ENCODE assay signal across 11 cellular contexts in genomic region chr11:67441731-67442401, GRCh38. TPM values are rescaled to one million over a fixed set of nuclear protein-coding genes. Genes with fewer than 3 reads are reported as not detected.
DNase-seq lines count a peak whose midpoint lies in the region; ATAC-seq and TF ChIP-seq lines count a peak whose summit lies in the region.
"Had no signal": no experiment of that assay in that cellular context is flagged by ENCODE, and none has a peak within 500 bp of the region (broad histone marks: within the 10 kb centered on the region; RNA-seq: fewer than 3 reads in every experiment).

No MANE protein-coding gene starts in this region.

- no peaks in the 10 kb centered on the region for H3K27me3 ChIP-seq in suprapubic skin
- H3K27me3 ChIP-seq: heart right ventricle had no signal

- H3K9me3 ChIP-seq in suprapubic skin, result no peaks in the 10 kb centered on the region
- H3K9me3 ChIP-seq: heart right ventricle had no signal

- H3K4me3 ChIP-seq in foreskin fibroblast (ENCODE audit: low read depth in 1 of 2, low read length in 2 of 2), result peak overlapping the region; percentile 85 to 87
- peak overlapping the region; percentile 91 for H3K4me3 ChIP-seq in suprapubic skin

- POLR2A ChIA-PET in activated CD4-positive, alpha-beta memory T cell treated with anti-CD3 and anti-CD28 coated beads for 36 hours (lab: Charles Lee), result no interaction called here

- no peaks in the 10 kb centered on the region for H3K27me3 Mint-ChIP-seq in activated CD8-positive, alpha-beta memory T cell treated with anti-CD3 and anti-CD28 coated beads, Interleukin-2, amount 10 ng/mL, durations not matched to agents 7 days and 5 days
- H3K27me3 Mint-ChIP-seq in activated CD4-positive, alpha-beta memory T cell treated with anti-CD3 and anti-CD28 coated beads for 36 hours, result no peaks in the 10 kb centered on the region

- DNase-seq in activated CD8-positive, alpha-beta memory T cell treated with anti-CD3 and anti-CD28 coated beads, Interleukin-2, amount 10 ng/mL, durations not matched to agents 7 days and 5 days, result no peak
- DNase-seq in activated CD8-positive, alpha-beta memory T cell treated with anti-CD3 and anti-CD28 coated beads, Interleukin-2, amount 50 U/mL, for 4 hours, result no peak
- DNase-seq in activated CD4-positive, alpha-beta memory T cell treated with anti-CD3 and anti-CD28 coated beads for 36 hours, result no peak
- DNase-seq in foreskin fibroblast, result no peak
- DNase-seq in suprapubic skin (ENCODE audit: low spot score in 2 of 2), result no peak
- DNase-seq in NCI-H128 (lab: John Stamatoyannopoulos, UW; ENCODE audit: unreplicated experiment), result no peak
- DNase-seq: activated effector memory CD4-positive, alpha-beta T cell treated with Interleukin-2 at 50 U/mL for 16 hours; AML-193; heart right ventricle had no signal

- H3K4me1 ChIP-seq in suprapubic skin, result peaks cover 51% of the 10 kb centered on the region

- TF ChIP-seq POLR2A in suprapubic skin (IDR thresholded peaks at IDR 0.05), result no peak

- H3K36me3 Mint-ChIP-seq in activated CD8-positive, alpha-beta memory T cell treated with anti-CD3 and anti-CD28 coated beads, Interleukin-2, amount 10 ng/mL, durations not matched to agents 7 days and 5 days, result peaks cover 6% of the 10 kb centered on the region
- peaks cover 26% of the 10 kb centered on the region for H3K36me3 Mint-ChIP-seq in activated CD4-positive, alpha-beta memory T cell treated with anti-CD3 and anti-CD28 coated beads for 36 hours

- no peak for TF ChIP-seq CTCF in foreskin fibroblast (IDR thresholded peaks at IDR 0.05; ENCODE audit: low read depth, low read length)
- no peak for TF ChIP-seq CTCF in suprapubic skin (IDR thresholded peaks at IDR 0.05)

- WGBS in suprapubic skin, result 84% methylated on average over 11 of the region's 29 CpGs

- H3K27ac ChIP-seq in suprapubic skin, result no peak overlapping the region

- CTCF ChIA-PET in activated CD8-positive, alpha-beta memory T cell treated with anti-CD3 and anti-CD28 coated beads, Interleukin-2, amount 10 ng/mL, durations not matched to agents 7 days and 5 days (lab: Charles Lee), result interaction anchor here (0.6 to 1.9 kb wide), 2 partner anchors 13 to 40 kb away, joined by 3 to 8 read pairs; partner anchors contain the start of gene PPP1CA
- CTCF ChIA-PET in activated CD4-positive, alpha-beta memory T cell treated with anti-CD3 and anti-CD28 coated beads for 36 hours (lab: Charles Lee), result no interaction called here

- intact Hi-C loops in activated CD4-positive, alpha-beta memory T cell treated with anti-CD3 and anti-CD28 coated beads for 36 hours (cut with micrococcal nuclease), result no loop called here

- TF ChIP-seq EP300 in suprapubic skin (IDR thresholded peaks at IDR 0.05), result no peak

- peaks cover 69% of the 10 kb centered on the region for H3K4me1 Mint-ChIP-seq in activated CD8-positive, alpha-beta memory T cell treated with anti-CD3 and anti-CD28 coated beads, Interleukin-2, amount 10 ng/mL, durations not matched to agents 7 days and 5 days
- peaks cover 60% of the 10 kb centered on the region for H3K4me1 Mint-ChIP-seq in activated CD4-positive, alpha-beta memory T cell treated with anti-CD3 and anti-CD28 coated beads for 36 hours (ENCODE audit: low read depth)

- no peaks in the 10 kb centered on the region for H3K9me3 Mint-ChIP-seq in activated CD8-positive, alpha-beta memory T cell treated with anti-CD3 and anti-CD28 coated beads, Interleukin-2, amount 10 ng/mL, durations not matched to agents 7 days and 5 days (ENCODE audit: low read depth)
- no peaks in the 10 kb centered on the region for H3K9me3 Mint-ChIP-seq in activated CD4-positive, alpha-beta memory T cell treated with anti-CD3 and anti-CD28 coated beads for 36 hours

- no peak for ATAC-seq in activated CD8-positive, alpha-beta memory T cell treated with anti-CD3 and anti-CD28 coated beads, Interleukin-2, amount 10 ng/mL, durations not matched to agents 7 days and 5 days
- ATAC-seq in HG02798 (IDR thresholded peaks at IDR 0.05; ENCODE audit: poor library complexity, unreplicated experiment) (no peak), GM21423 (IDR thresholded peaks at IDR 0.05; ENCODE audit: unreplicated experiment) (no peak)

- peak overlapping the region; percentile 56 for H3K27ac Mint-ChIP-seq in activated CD8-positive, alpha-beta memory T cell treated with anti-CD3 and anti-CD28 coated beads, Interleukin-2, amount 10 ng/mL, durations not matched to agents 7 days and 5 days
- H3K27ac Mint-ChIP-seq in activated CD4-positive, alpha-beta memory T cell treated with anti-CD3 and anti-CD28 coated beads for 36 hours, result peak overlapping the region; percentile 42

- peaks cover 40% of the 10 kb centered on the region for H3K36me3 ChIP-seq in suprapubic skin

- no peak overlapping the region for H3K4me3 Mint-ChIP-seq in activated CD8-positive, alpha-beta memory T cell treated with anti-CD3 and anti-CD28 coated beads, Interleukin-2, amount 10 ng/mL, durations not matched to agents 7 days and 5 days
- H3K4me3 Mint-ChIP-seq in activated CD4-positive, alpha-beta memory T cell treated with anti-CD3 and anti-CD28 coated beads for 36 hours, result no peak overlapping the region

RNA-seq across cellular contexts. Expression of gene CORO1B, which starts 1.4 kb away (rescaled TPM):
- 10 to 100 TPM; 61.0 to 62.6 TPM for total RNA-seq in activated CD8-positive, alpha-beta memory T cell treated with anti-CD3 and anti-CD28 coated beads, Interleukin-2, amount 10 ng/mL, durations not matched to agents 7 days and 5 days
- total RNA-seq in activated CD4-positive, alpha-beta memory T cell treated with anti-CD3 and anti-CD28 coated beads for 36 hours, result 100 to 1,000 TPM; 345 to 358 TPM
- total RNA-seq in suprapubic skin, result 10 to 100 TPM; 46.7 to 64.2 (median 47.1) TPM

RNA-seq across cellular contexts. Expression of gene PTPRCAP, which starts 4.4 kb away (rescaled TPM):
- 100 to 1,000 TPM; 390 to 424 TPM for total RNA-seq in activated CD8-positive, alpha-beta memory T cell treated with anti-CD3 and anti-CD28 coated beads, Interleukin-2, amount 10 ng/mL, durations not matched to agents 7 days and 5 days
- 10 to 100 TPM; 93.5 to 97.4 TPM for total RNA-seq in activated CD4-positive, alpha-beta memory T cell treated with anti-CD3 and anti-CD28 coated beads for 36 hours
- total RNA-seq in suprapubic skin, result 1 to 10 TPM in 2 of 4 donors, under 1 TPM in 2; 0.59 to 4.3 (median 2.0) TPM

RNA-seq across cellular contexts. Expression of gene GPR152, which starts 10.7 kb away (rescaled TPM):
- total RNA-seq in activated CD8-positive, alpha-beta memory T cell treated with anti-CD3 and anti-CD28 coated beads, Interleukin-2, amount 10 ng/mL, durations not matched to agents 7 days and 5 days, result not detected
- not detected for total RNA-seq in activated CD4-positive, alpha-beta memory T cell treated with anti-CD3 and anti-CD28 coated beads for 36 hours
- under 1 TPM in 1 of 4 donors, not detected in 3; 0.34 TPM for total RNA-seq in suprapubic skin
- total RNA-seq: heart right ventricle had no signal

RNA-seq across cellular contexts. Expression of gene CABP4, which starts 13.3 kb away (rescaled TPM):
- 1 to 10 TPM in 1 of 2 experiments, under 1 TPM in 1; 0.96 to 3.4 TPM for total RNA-seq in activated CD8-positive, alpha-beta memory T cell treated with anti-CD3 and anti-CD28 coated beads, Interleukin-2, amount 10 ng/mL, durations not matched to agents 7 days and 5 days
- 1 to 10 TPM; 1.0 to 1.2 TPM for total RNA-seq in activated CD4-positive, alpha-beta memory T cell treated with anti-CD3 and anti-CD28 coated beads for 36 hours
- total RNA-seq in suprapubic skin, result 1 to 10 TPM in 1 of 4 donors, under 1 TPM in 2, not detected in 1; 0.38 to 2.5 (median 0.72) TPM

RNA-seq across cellular contexts. Expression of gene RPS6KB2, which starts 13.6 kb away (rescaled TPM):
- 10 to 100 TPM; 63.3 to 65.0 TPM for total RNA-seq in activated CD8-positive, alpha-beta memory T cell treated with anti-CD3 and anti-CD28 coated beads, Interleukin-2, amount 10 ng/mL, durations not matched to agents 7 days and 5 days
- 10 to 100 TPM; 57.4 to 57.5 TPM for total RNA-seq in activated CD4-positive, alpha-beta memory T cell treated with anti-CD3 and anti-CD28 coated beads for 36 hours
- 100 to 1,000 TPM; 147 to 193 (median 158) TPM for total RNA-seq in suprapubic skin

Comparison
In these comparisons a context has a peak if more than half of its experiments do, and no peak if none do; other contexts are left out.
1. RNA of gene CORO1B, which starts 1.4 kb away (total RNA-seq): 345 to 358 TPM in activated CD4-positive, alpha-beta memory T cell treated with anti-CD3 and anti-CD28 coated beads for 36 hours; 61.0 to 62.6 TPM in activated CD8-positive, alpha-beta memory T cell treated with anti-CD3 and anti-CD28 coated beads, Interleukin-2, amount 10 ng/mL, durations not matched to agents 7 days and 5 days and 46.7 to 64.2 TPM in suprapubic skin; every median in the first group is over 4 times any median in the second.
2. RNA of gene PTPRCAP, which starts 4.4 kb away (total RNA-seq): 390 to 424 TPM in activated CD8-positive, alpha-beta memory T cell treated with anti-CD3 and anti-CD28 coated beads, Interleukin-2, amount 10 ng/mL, durations not matched to agents 7 days and 5 days and 93.5 to 97.4 TPM in activated CD4-positive, alpha-beta memory T cell treated with anti-CD3 and anti-CD28 coated beads for 36 hours; 0.59 to 4.3 TPM in suprapubic skin; every median in the first group is over 10 times any median in the second.